In the genomic region with DNA sequence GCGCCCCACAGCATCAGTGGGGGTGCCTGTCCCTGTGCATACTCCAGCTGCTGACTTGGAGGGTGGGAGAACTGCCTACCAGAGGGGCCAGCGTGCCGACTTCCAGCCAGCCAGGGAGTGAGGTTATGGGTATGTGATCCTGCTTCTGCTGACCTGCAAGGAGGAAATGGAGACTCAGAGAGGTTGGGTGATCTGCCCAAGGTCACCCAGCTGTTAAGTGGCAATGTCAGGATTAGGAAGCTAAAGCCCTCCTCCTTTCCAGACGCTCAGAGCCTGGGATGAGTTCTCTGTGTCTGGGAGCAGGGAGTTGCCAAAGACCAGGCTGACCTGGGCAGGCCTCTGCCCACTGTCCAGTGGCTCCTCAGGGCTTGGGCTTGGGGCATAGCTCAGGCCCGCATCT, we compare ENCODE assay signal across 16 cellular contexts.
"Had no signal": no experiment of that assay in that cellular context is flagged by ENCODE, and none has a peak within 500 bp of the region (broad histone marks: within the 10 kb centered on the region; RNA-seq: fewer than 3 reads in every experiment).

No MANE protein-coding gene starts in this region.

- H3K36me3 ChIP-seq: neutrophil, spleen, upper lobe of left lung had no signal

- H3K27me3 ChIP-seq: upper lobe of left lung had no signal

- DNase-seq: activated CD4-positive, alpha-beta memory T cell treated with anti-CD3 and anti-CD28 coated beads, Interleukin-2, amount 10 ng/mL, durations not matched to agents 7 days and 5 days; activated CD4-positive, alpha-beta T cell treated with anti-CD3 and anti-CD28 coated beads for 36 hours; activated T-cell treated with anti-CD3 and anti-CD28 coated beads, Interleukin-2, amount 50 U/mL, for 72 hours; caudate nucleus; cortex of kidney; effector CD8-positive, alpha-beta T cell; immature natural killer cell; left colon; mammary epithelial cell; spleen; stimulated activated CD4-positive, alpha-beta T cell treated with anti-CD3 and anti-CD28 coated beads, Interleukin-1b, Interleukin-23, amount 100 ng/mL, for 48 hours; stimulated activated naive B cell treated with anti-CD40 and anti-IgM and Interleukin-4, amounts not matched to agents 10 μg/mL and 1 μg/mL and 100 μg/mL, for 72 hours; T1000 had no signal

- H3K27ac ChIP-seq: neutrophil, spleen, upper lobe of left lung, VCaP had no signal

- H3K9me3 ChIP-seq: neutrophil, spleen, upper lobe of left lung had no signal

- H3K4me3 ChIP-seq: spleen, upper lobe of left lung had no signal
